Comparison of ENCODE assay signal across 1 cellular context in the genomic region with DNA sequence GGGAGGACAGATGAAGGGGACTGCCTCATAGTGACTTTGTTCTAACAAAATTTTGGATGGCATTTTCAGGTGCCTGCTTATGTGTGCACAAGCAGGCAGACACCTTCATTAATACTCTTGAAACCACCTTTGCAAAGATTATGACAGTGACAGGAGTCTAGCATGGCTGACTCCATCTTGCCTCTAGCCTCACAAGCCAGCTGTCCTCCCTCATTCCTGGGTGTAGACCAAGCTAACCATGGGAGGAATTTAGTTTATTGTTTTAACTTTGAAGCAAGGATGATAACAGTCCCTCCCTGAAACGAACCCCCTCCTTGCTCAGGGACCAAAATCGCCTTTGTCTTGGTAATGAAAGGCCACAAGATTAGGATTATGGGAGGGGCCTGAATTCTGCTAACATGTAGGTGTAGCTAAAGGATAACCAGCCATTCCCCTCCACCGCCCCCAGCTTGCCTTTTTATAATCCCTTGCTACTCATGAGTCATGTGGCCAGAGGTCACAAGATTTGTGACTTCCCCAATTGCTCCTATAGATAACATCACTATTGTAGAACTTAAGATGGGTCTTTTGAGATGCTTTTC.
TF ChIP-seq lines count a peak whose summit lies in the region.

No MANE protein-coding gene starts in this region.

TF ChIP-seq in IMR-90, 13 proteins besides CTCF, POLR2A, EP300 and RAD21:
- no peak for TF ChIP-seq RFX5 (IDR thresholded peaks at IDR 0.05; ENCODE audit: low read depth, low read length)
- TF ChIP-seq, protein P1, sequence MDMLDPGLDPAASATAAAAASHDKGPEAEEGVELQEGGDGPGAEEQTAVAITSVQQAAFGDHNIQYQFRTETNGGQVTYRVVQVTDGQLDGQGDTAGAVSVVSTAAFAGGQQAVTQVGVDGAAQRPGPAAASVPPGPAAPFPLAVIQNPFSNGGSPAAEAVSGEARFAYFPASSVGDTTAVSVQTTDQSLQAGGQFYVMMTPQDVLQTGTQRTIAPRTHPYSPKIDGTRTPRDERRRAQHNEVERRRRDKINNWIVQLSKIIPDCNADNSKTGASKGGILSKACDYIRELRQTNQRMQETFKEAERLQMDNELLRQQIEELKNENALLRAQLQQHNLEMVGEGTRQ (IDR thresholded peaks at IDR 0.05; ENCODE audit: low read depth, low read length), result 0 out of 2 replicates have a peak, but pooled peaks have one; percentile 17
- TF ChIP-seq, protein P2, sequence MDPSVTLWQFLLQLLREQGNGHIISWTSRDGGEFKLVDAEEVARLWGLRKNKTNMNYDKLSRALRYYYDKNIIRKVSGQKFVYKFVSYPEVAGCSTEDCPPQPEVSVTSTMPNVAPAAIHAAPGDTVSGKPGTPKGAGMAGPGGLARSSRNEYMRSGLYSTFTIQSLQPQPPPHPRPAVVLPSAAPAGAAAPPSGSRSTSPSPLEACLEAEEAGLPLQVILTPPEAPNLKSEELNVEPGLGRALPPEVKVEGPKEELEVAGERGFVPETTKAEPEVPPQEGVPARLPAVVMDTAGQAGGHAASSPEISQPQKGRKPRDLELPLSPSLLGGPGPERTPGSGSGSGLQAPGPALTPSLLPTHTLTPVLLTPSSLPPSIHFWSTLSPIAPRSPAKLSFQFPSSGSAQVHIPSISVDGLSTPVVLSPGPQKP (IDR thresholded peaks at IDR 0.05; ENCODE audit: borderline replicate concordance, low read depth, low read length), result no peak
- peak; percentile 34; the same call in 1 of the 2 replicates for TF ChIP-seq FOS (IDR thresholded peaks at IDR 0.05; ENCODE audit: low read depth, low read length)
- peak; percentile 72; the same call in 1 of the 2 replicates for TF ChIP-seq MAZ (IDR thresholded peaks at IDR 0.05; ENCODE audit: borderline replicate concordance, low read depth, low read length)
TF ChIP-seq in IMR-90: peak in this region for 3.
